8 cellular contexts compared by ENCODE assay signal in genomic region chr17:81733507-81734404, GRCh38. TPM values are rescaled to one million over a fixed set of nuclear protein-coding genes. Genes with fewer than 3 reads are reported as not detected.
DNase-seq lines count a peak whose midpoint lies in the region; ATAC-seq and TF ChIP-seq lines count a peak whose summit lies in the region.

No MANE protein-coding gene starts in this region.

- no peaks in the 10 kb centered on the region for H3K79me2 ChIP-seq in PC-3 (ENCODE audit: low read length)

- H4K20me1 ChIP-seq in PC-3 (ENCODE audit: low read length), result no peaks in the 10 kb centered on the region

- no peaks in the 10 kb centered on the region for H3K9me3 Mint-ChIP-seq in activated T-cell treated with anti-CD3 and anti-CD28 coated beads, Interleukin-2, amount 50 U/mL, for 24 hours
- no peaks in the 10 kb centered on the region for H3K9me3 Mint-ChIP-seq in natural killer cell treated with Interleukin-12 subunit alpha and Interleukin-12 subunit beta and Interleukin-15 and Interleukin-18, amount 100 ng/mL, for 72 hours

- H3K4me3 Mint-ChIP-seq in activated T-cell treated with anti-CD3 and anti-CD28 coated beads, Interleukin-2, amount 50 U/mL, for 24 hours, result no peak overlapping the region
- no peak overlapping the region for H3K4me3 Mint-ChIP-seq in natural killer cell treated with Interleukin-12 subunit alpha and Interleukin-12 subunit beta and Interleukin-15 and Interleukin-18, amount 100 ng/mL, for 72 hours

- H3K4me2 ChIP-seq in PC-3 (ENCODE audit: low read length), result peak overlapping the region; percentile 69

- H3K4me1 Mint-ChIP-seq in activated T-cell treated with anti-CD3 and anti-CD28 coated beads, Interleukin-2, amount 50 U/mL, for 24 hours (ENCODE audit: low read depth), result peaks cover 11% of the 10 kb centered on the region
- peaks cover 5 to 10% of the 10 kb centered on the region in 2 donors for H3K4me1 Mint-ChIP-seq in natural killer cell treated with Interleukin-12 subunit alpha and Interleukin-12 subunit beta and Interleukin-15 and Interleukin-18, amount 100 ng/mL, for 72 hours (ENCODE audit: low read depth in 2 of 2)

- H3K4me3 ChIP-seq in PC-3 (ENCODE audit: low read length) (peak overlapping the region; percentile 14; the same call in 1 of the 2 replicates), esophagus squamous epithelium (no peak overlapping the region)

- H3K36me3 Mint-ChIP-seq in activated T-cell treated with anti-CD3 and anti-CD28 coated beads, Interleukin-2, amount 50 U/mL, for 24 hours (ENCODE audit: low read depth), result no peaks in the 10 kb centered on the region
- H3K36me3 Mint-ChIP-seq in natural killer cell treated with Interleukin-12 subunit alpha and Interleukin-12 subunit beta and Interleukin-15 and Interleukin-18, amount 100 ng/mL, for 72 hours, result no peaks in the 10 kb centered on the region

- WGBS in esophagus squamous epithelium, 2 donors, result 18 to 26% methylated on average over 18 to 21 of the region's 32 CpGs

- peaks cover 49% of the 10 kb centered on the region for H3K27me3 Mint-ChIP-seq in activated T-cell treated with anti-CD3 and anti-CD28 coated beads, Interleukin-2, amount 50 U/mL, for 24 hours
- peaks cover 0 to 15% of the 10 kb centered on the region in 2 donors for H3K27me3 Mint-ChIP-seq in natural killer cell treated with Interleukin-12 subunit alpha and Interleukin-12 subunit beta and Interleukin-15 and Interleukin-18, amount 100 ng/mL, for 72 hours

- H3K27me3 ChIP-seq in PC-3 (ENCODE audit: low read length) (no peaks in the 10 kb centered on the region), esophagus squamous epithelium (peaks cover 0 to 58% (median 0%) of the 10 kb centered on the region in 4 donors)

- no peak overlapping the region for H3K27ac Mint-ChIP-seq in activated T-cell treated with anti-CD3 and anti-CD28 coated beads, Interleukin-2, amount 50 U/mL, for 24 hours
- H3K27ac Mint-ChIP-seq in natural killer cell treated with Interleukin-12 subunit alpha and Interleukin-12 subunit beta and Interleukin-15 and Interleukin-18, amount 100 ng/mL, for 72 hours, result no peak overlapping the region

- H3K27ac ChIP-seq in PC-3 (ENCODE audit: low read length) (peak overlapping the region; percentile 47), esophagus squamous epithelium (peak overlapping the region; percentile 82 to 90 (median 84)), substantia nigra (ENCODE audit: low read depth, low read length, poor library complexity, severe bottlenecking) (no peak overlapping the region)

- no peak overlapping the region for H2AFZ ChIP-seq in PC-3 (ENCODE audit: low read length)

- no peaks in the 10 kb centered on the region for H3K9me2 ChIP-seq in PC-3 (replicated peaks; ENCODE audit: low read length)

- no peaks in the 10 kb centered on the region for H3K36me3 ChIP-seq in PC-3 (ENCODE audit: low read depth, low read length)
- H3K36me3 ChIP-seq in esophagus squamous epithelium, result no peaks in the 10 kb centered on the region

- no TSS peak for BruUV-seq in PC-3 (replicated peaks; lab: Mats Ljungman, UMichigan)

- DNase-seq in Daoy (ENCODE audit: low read depth) (peak; percentile 85), KG1 (lab: John Stamatoyannopoulos, UW) (peak; percentile 30), PC-3 (peak; percentile 96), esophagus squamous epithelium (lab: John Stamatoyannopoulos, UW) (no peak), substantia nigra (lab: John Stamatoyannopoulos, UW) (peak in 45 of 49 donors; percentile 25 to 88 (median 72))
- peak; percentile 83 for DNase-seq in activated T-cell treated with anti-CD3 and anti-CD28 coated beads, Interleukin-2, amount 50 U/mL, for 24 hours
- DNase-seq in natural killer cell treated with Interleukin-12 subunit alpha and Interleukin-12 subunit beta and Interleukin-15 and Interleukin-18, amount 100 ng/mL, for 72 hours (ENCODE audit: low spot score), result peak; percentile 77

- CTCF ChIA-PET in PC-3 (lab: Charles Lee), result no interaction called here

- no peak overlapping the region for H3K9ac ChIP-seq in PC-3 (ENCODE audit: low read length)

- H3K9me3 ChIP-seq in PC-3 (ENCODE audit: low read length) (no peaks in the 10 kb centered on the region), esophagus squamous epithelium (no peaks in the 10 kb centered on the region)

- H3F3A ChIP-seq in PC-3 (ENCODE audit: low read length, unreplicated experiment), result peaks cover 3% of the 10 kb centered on the region

- H3K4me1 ChIP-seq in PC-3 (ENCODE audit: insufficient read depth, low read length), result peaks cover 32% of the 10 kb centered on the region
- H3K4me1 ChIP-seq in esophagus squamous epithelium, result peaks cover 42 to 69% (median 50%) of the 10 kb centered on the region in 3 donors

- peak; percentile 93 for TF ChIP-seq CTCF in PC-3 (conservative IDR thresholded peaks at IDR 0.05; ENCODE audit: low read depth, low read length)
- TF ChIP-seq CTCF in esophagus squamous epithelium (IDR thresholded peaks at IDR 0.05), result peak; percentile 72 to 98 (median 92)

- intact Hi-C loops in PC-3 (cut with micrococcal nuclease) (loop anchor here (1.0 kb wide), 1 partner anchor 127 kb away; the partner anchor contains the start of gene P4HB), esophagus squamous epithelium (cut with DNase I) (no loop called here)

- no peak for TF ChIP-seq POLR2A in esophagus squamous epithelium (IDR thresholded peaks at IDR 0.05)

- ATAC-seq in PC-3 (peak; percentile 73), GM21576 (IDR thresholded peaks at IDR 0.05; ENCODE audit: unreplicated experiment) (no peak)
- peak; percentile 78 to 86 for ATAC-seq in natural killer cell treated with Interleukin-12 subunit alpha and Interleukin-12 subunit beta and Interleukin-15 and Interleukin-18, amount 100 ng/mL, for 72 hours

- POLR2A ChIA-PET in PC-3 (lab: Charles Lee; ENCODE audit: unreplicated experiment), result no interaction called here

RNA-seq across cellular contexts. Expression of gene SLC25A10, which starts 21.7 kb away (rescaled TPM):
- total RNA-seq in Daoy (2014; rRNA removed; shearing (Covaris generic)), result 43.6 and 52.2 TPM in 2 replicates
- 113 and 117 TPM in 2 replicates for total RNA-seq in PC-3 (2014; rRNA removed)
- total RNA-seq in esophagus squamous epithelium, result 10 to 100 TPM; 23.3 to 49.3 (median 37.1) TPM
- 10 to 100 TPM; 17.5 to 36.3 TPM for total RNA-seq in natural killer cell treated with Interleukin-12 subunit alpha and Interleukin-12 subunit beta and Interleukin-15 and Interleukin-18, amount 100 ng/mL, for 72 hours

RNA-seq across cellular contexts. Expression of gene MRPL12, which starts 30.6 kb away (rescaled TPM):
- 19.3 and 19.9 TPM in 2 replicates for total RNA-seq in Daoy (2014; rRNA removed; shearing (Covaris generic))
- total RNA-seq in PC-3 (2014; rRNA removed), result 100 and 108 TPM in 2 replicates
- total RNA-seq in esophagus squamous epithelium, result 100 to 1,000 TPM in 1 of 4 donors, 10 to 100 TPM in 3; 69.6 to 115 (median 79.9) TPM
- total RNA-seq in natural killer cell treated with Interleukin-12 subunit alpha and Interleukin-12 subunit beta and Interleukin-15 and Interleukin-18, amount 100 ng/mL, for 72 hours, result 100 to 1,000 TPM in 1 of 2 donors, 10 to 100 TPM in 1; 98.7 to 226 TPM

RNA-seq across cellular contexts. Expression of gene HGS, which starts 49.9 kb away (rescaled TPM):
- 179 and 187 TPM in 2 replicates for total RNA-seq in Daoy (2014; rRNA removed; shearing (Covaris generic))
- 177 and 194 TPM in 2 replicates for total RNA-seq in PC-3 (2014; rRNA removed)
- total RNA-seq in esophagus squamous epithelium, result 10 to 100 TPM; 48.2 to 86.8 (median 84.0) TPM
- 100 to 1,000 TPM; 140 to 220 TPM for total RNA-seq in natural killer cell treated with Interleukin-12 subunit alpha and Interleukin-12 subunit beta and Interleukin-15 and Interleukin-18, amount 100 ng/mL, for 72 hours

RNA-seq across cellular contexts. Expression of gene ARL16, which starts 50.2 kb away (rescaled TPM):
- 66.3 and 76.4 TPM in 2 replicates for total RNA-seq in Daoy (2014; rRNA removed; shearing (Covaris generic))
- total RNA-seq in PC-3 (2014; rRNA removed) (52.6 and 68.8 TPM in 2 replicates), esophagus squamous epithelium (10 to 100 TPM; 19.1 to 34.3 (median 27.9) TPM)
- total RNA-seq in natural killer cell treated with Interleukin-12 subunit alpha and Interleukin-12 subunit beta and Interleukin-15 and Interleukin-18, amount 100 ng/mL, for 72 hours, result 10 to 100 TPM; 35.5 to 54.7 TPM
